Comparison of ENCODE assay signal across 8 cellular contexts in the genomic region with DNA sequence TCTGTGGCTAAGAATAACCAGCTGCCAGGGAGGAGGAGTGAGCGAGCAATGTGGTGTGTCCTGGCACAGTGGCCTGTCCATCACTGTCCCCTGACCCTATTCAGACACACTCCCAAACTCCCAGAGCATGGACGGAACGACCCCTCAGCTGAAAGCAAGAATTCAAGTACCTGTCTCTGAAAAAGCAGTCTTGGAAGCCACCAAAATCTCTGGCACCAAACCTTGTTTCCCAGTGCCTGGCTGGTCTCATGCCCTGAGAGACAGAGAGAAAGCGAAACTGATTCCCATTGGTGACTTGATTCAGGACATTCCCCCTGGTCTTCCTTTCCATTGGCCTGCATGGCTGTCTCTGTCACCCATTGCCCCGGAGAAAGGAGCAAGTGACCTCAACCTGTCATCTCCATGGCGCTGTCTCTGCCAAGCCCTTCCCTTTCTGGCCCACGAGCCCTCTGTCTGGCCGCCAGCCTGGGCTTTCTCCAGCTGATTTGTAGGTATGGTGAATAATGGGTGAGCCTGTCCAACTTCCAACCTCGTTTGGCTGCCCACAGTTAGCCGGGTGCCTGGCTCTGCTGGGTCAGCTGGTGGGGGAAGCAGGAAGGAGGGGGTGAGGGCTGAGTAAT. TPM values are rescaled to one million over a fixed set of nuclear protein-coding genes. Genes with fewer than 3 reads are reported as not detected.
DNase-seq lines count a peak whose midpoint lies in the region; ATAC-seq and TF ChIP-seq lines count a peak whose summit lies in the region.

A gene with protein sequence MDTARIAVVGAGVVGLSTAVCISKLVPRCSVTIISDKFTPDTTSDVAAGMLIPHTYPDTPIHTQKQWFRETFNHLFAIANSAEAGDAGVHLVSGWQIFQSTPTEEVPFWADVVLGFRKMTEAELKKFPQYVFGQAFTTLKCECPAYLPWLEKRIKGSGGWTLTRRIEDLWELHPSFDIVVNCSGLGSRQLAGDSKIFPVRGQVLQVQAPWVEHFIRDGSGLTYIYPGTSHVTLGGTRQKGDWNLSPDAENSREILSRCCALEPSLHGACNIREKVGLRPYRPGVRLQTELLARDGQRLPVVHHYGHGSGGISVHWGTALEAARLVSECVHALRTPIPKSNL (minus strand): TSS at position 279 of the 620 bp plus-strand sequence. CDS start 2,113 bp downstream, outside the sequence.

- intact Hi-C loops in activated CD4-positive, alpha-beta memory T cell treated with anti-CD3 and anti-CD28 coated beads for 36 hours (cut with micrococcal nuclease) = no loop called here

- H3K27me3 Mint-ChIP-seq in activated CD4-positive, alpha-beta memory T cell treated with anti-CD3 and anti-CD28 coated beads for 36 hours = peaks cover 4% of the 10 kb centered on the region
- H3K27me3 Mint-ChIP-seq in activated T-helper 17 cell treated with anti-CD3 and anti-CD28 coated beads, Interleukin-2, amount 50 U/mL, for 72 hours = peaks cover 9% of the 10 kb centered on the region

- no peak for ATAC-seq in activated T-helper 17 cell treated with anti-CD3 and anti-CD28 coated beads, Interleukin-2, amount 50 U/mL, for 72 hours (replicated peaks)

- POLR2A ChIA-PET in activated CD4-positive, alpha-beta memory T cell treated with anti-CD3 and anti-CD28 coated beads for 36 hours (lab: Charles Lee) = no interaction called here

- peaks cover 9 to 57% (median 33%) of the 10 kb centered on the region in 4 donors for H3K4me1 ChIP-seq in liver (ENCODE audit: control insufficient read depth in 4 of 4, insufficient read depth in 4 of 4, low read length in 3 of 4)

- no peaks in the 10 kb centered on the region for H3K9me3 Mint-ChIP-seq in activated CD4-positive, alpha-beta memory T cell treated with anti-CD3 and anti-CD28 coated beads for 36 hours
- no peaks in the 10 kb centered on the region for H3K9me3 Mint-ChIP-seq in activated T-helper 17 cell treated with anti-CD3 and anti-CD28 coated beads, Interleukin-2, amount 50 U/mL, for 72 hours

- H3K4me3 Mint-ChIP-seq in activated CD4-positive, alpha-beta memory T cell treated with anti-CD3 and anti-CD28 coated beads for 36 hours = no peak within 1 kb of the TSS
- H3K4me3 Mint-ChIP-seq in activated T-helper 17 cell treated with anti-CD3 and anti-CD28 coated beads, Interleukin-2, amount 50 U/mL, for 72 hours = no peak within 1 kb of the TSS

- TF ChIP-seq CTCF in liver (IDR thresholded peaks at IDR 0.05; ENCODE audit: low read depth, low read length, missing input control) = no peak

- in situ Hi-C loops in T47D (cut with HindIII; ENCODE audit: low pct_unique_long_range_greater_than_20kb, low sequenced_read_pairs) = no loop called here

- no peaks in the 10 kb centered on the region for H3K36me3 Mint-ChIP-seq in activated CD4-positive, alpha-beta memory T cell treated with anti-CD3 and anti-CD28 coated beads for 36 hours
- no peaks in the 10 kb centered on the region for H3K36me3 Mint-ChIP-seq in activated T-helper 17 cell treated with anti-CD3 and anti-CD28 coated beads, Interleukin-2, amount 50 U/mL, for 72 hours (ENCODE audit: low read depth)

- CTCF ChIA-PET in activated CD4-positive, alpha-beta memory T cell treated with anti-CD3 and anti-CD28 coated beads for 36 hours (lab: Charles Lee) = no interaction called here

- peak within 1 kb of the TSS; percentile 79 to 95 for H3K9ac ChIP-seq in liver (ENCODE audit: low read depth in 1 of 2, low read length in 2 of 2)

- 12% methylated on average over 10 of the region's 10 CpGs for WGBS in liver

- peaks cover 0 to 4% (median 0%) of the 10 kb centered on the region in 4 donors for H3K36me3 ChIP-seq in liver (ENCODE audit: control insufficient read depth in 4 of 4, insufficient read depth in 3 of 4, low read depth in 1 of 4, low read length in 3 of 4)

- TF ChIP-seq RAD21 in liver (IDR thresholded peaks at IDR 0.05) = peak; percentile 32 to 34

- H3K27ac ChIP-seq in liver (ENCODE audit: low read depth in 1 of 2, low read length in 2 of 2) (peak within 1 kb of the TSS; percentile 96 to 98), temporal lobe (ENCODE audit: low read depth, low read length) (peak within 1 kb of the TSS; percentile 62)

- DNase-seq in AG20443 (ENCODE audit: low spot score) (peak; percentile 85), M059J (ENCODE audit: low read depth) (peak; percentile 94), T47D (ENCODE audit: low read depth in 1 of 2, low spot score in 1 of 2) (peak; percentile 75 to 84)
- no peak for DNase-seq in activated CD4-positive, alpha-beta memory T cell treated with anti-CD3 and anti-CD28 coated beads for 36 hours
- no peak for DNase-seq in stimulated activated CD4-positive, alpha-beta T cell treated with anti-CD3 and anti-CD28 coated beads, Interleukin-2, amount 100 ng/mL, for 24 hours

- no peaks in the 10 kb centered on the region for H3K4me1 Mint-ChIP-seq in activated CD4-positive, alpha-beta memory T cell treated with anti-CD3 and anti-CD28 coated beads for 36 hours (ENCODE audit: low read depth)
- H3K4me1 Mint-ChIP-seq in activated T-helper 17 cell treated with anti-CD3 and anti-CD28 coated beads, Interleukin-2, amount 50 U/mL, for 72 hours = no peaks in the 10 kb centered on the region

- no peaks in the 10 kb centered on the region for H3K27me3 ChIP-seq in liver (ENCODE audit: control insufficient read depth in 4 of 4, insufficient read depth in 4 of 4, low read length in 3 of 4)

- H3K27ac Mint-ChIP-seq in activated CD4-positive, alpha-beta memory T cell treated with anti-CD3 and anti-CD28 coated beads for 36 hours = no peak within 1 kb of the TSS
- no peak within 1 kb of the TSS for H3K27ac Mint-ChIP-seq in activated T-helper 17 cell treated with anti-CD3 and anti-CD28 coated beads, Interleukin-2, amount 50 U/mL, for 72 hours

- H3K9me3 ChIP-seq in liver (ENCODE audit: control insufficient read depth in 4 of 4, low read length in 3 of 4) = no peaks in the 10 kb centered on the region

- peak within 1 kb of the TSS; percentile 53 to 86 (median 68) for H3K4me3 ChIP-seq in liver (ENCODE audit: low read depth in 1 of 3, low read length in 3 of 3)

TF ChIP-seq in liver, 16 proteins besides CTCF, POLR2A, EP300 and RAD21 (continues in another document):
- TF ChIP-seq JUND (IDR thresholded peaks at IDR 0.05) = peak in 1 of 2 donors; percentile 75
- no peak for TF ChIP-seq ATF3 (IDR thresholded peaks at IDR 0.05)
- peak; percentile 95 for TF ChIP-seq SP1 (IDR thresholded peaks at IDR 0.05)
- TF ChIP-seq FOXA1 (IDR thresholded peaks at IDR 0.05) = no peak
- TF ChIP-seq REST (IDR thresholded peaks at IDR 0.05) = peak; percentile 53
- TF ChIP-seq EGR1 (IDR thresholded peaks at IDR 0.05; ENCODE audit: low read depth in 2 of 2) = peak in 1 of 2 donors; percentile 43
- peak; percentile 36 for TF ChIP-seq FOXA2 (IDR thresholded peaks at IDR 0.05)
- TF ChIP-seq HNF4A (conservative IDR thresholded peaks at IDR 0.05) = peak; percentile 59 to 65
- TF ChIP-seq HNF4G (IDR thresholded peaks at IDR 0.05) = no peak
- TF ChIP-seq, protein P1, sequence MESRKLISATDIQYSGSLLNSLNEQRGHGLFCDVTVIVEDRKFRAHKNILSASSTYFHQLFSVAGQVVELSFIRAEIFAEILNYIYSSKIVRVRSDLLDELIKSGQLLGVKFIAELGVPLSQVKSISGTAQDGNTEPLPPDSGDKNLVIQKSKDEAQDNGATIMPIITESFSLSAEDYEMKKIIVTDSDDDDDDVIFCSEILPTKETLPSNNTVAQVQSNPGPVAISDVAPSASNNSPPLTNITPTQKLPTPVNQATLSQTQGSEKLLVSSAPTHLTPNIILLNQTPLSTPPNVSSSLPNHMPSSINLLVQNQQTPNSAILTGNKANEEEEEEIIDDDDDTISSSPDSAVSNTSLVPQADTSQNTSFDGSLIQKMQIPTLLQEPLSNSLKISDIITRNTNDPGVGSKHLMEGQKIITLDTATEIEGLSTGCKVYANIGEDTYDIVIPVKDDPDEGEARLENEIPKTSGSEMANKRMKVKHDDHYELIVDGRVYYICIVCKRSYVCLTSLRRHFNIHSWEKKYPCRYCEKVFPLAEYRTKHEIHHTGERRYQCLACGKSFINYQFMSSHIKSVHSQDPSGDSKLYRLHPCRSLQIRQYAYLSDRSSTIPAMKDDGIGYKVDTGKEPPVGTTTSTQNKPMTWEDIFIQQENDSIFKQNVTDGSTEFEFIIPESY (IDR thresholded peaks at IDR 0.05) = peak; percentile 48
- TF ChIP-seq GABPA (IDR thresholded peaks at IDR 0.05 in 1 of 2, conservative IDR thresholded peaks at IDR 0.05 in 1 of 2) = peak in 1 of 2 donors; percentile 60
- peak; percentile 90 for TF ChIP-seq NR2F2 (IDR thresholded peaks at IDR 0.05)

RNA-seq across cellular contexts. Expression of the gene that starts here (rescaled TPM):
- 16.5 and 24.7 TPM in 2 replicates for total RNA-seq in M059J (2014; rRNA removed; shearing (Covaris generic))
- total RNA-seq in liver (10 to 100 TPM in 1 of 2 donors, 1 to 10 TPM in 1; 4.9 to 11.1 TPM), temporal lobe (0.25 TPM)
- 1 to 10 TPM; 6.4 to 7.7 TPM for polyA plus RNA-seq in liver
- not detected for total RNA-seq in activated CD4-positive, alpha-beta memory T cell treated with anti-CD3 and anti-CD28 coated beads for 36 hours
- total RNA-seq in activated T-helper 17 cell treated with anti-CD3 and anti-CD28 coated beads, Interleukin-2, amount 50 U/mL, for 72 hours = not detected

Comparison
In these comparisons a context has a peak if more than half of its experiments do, and no peak if none do; other contexts are left out.
1. DNase-seq: peak in AG20443 (single experiment), M059J (single experiment) and T47D (2 of 2); none in activated CD4-positive, alpha-beta memory T cell treated with anti-CD3 and anti-CD28 coated beads for 36 hours (single experiment) and stimulated activated CD4-positive, alpha-beta T cell treated with anti-CD3 and anti-CD28 coated beads, Interleukin-2, amount 100 ng/mL, for 24 hours (0 of 2).